27 cellular contexts compared by ENCODE assay signal in the genomic region with DNA sequence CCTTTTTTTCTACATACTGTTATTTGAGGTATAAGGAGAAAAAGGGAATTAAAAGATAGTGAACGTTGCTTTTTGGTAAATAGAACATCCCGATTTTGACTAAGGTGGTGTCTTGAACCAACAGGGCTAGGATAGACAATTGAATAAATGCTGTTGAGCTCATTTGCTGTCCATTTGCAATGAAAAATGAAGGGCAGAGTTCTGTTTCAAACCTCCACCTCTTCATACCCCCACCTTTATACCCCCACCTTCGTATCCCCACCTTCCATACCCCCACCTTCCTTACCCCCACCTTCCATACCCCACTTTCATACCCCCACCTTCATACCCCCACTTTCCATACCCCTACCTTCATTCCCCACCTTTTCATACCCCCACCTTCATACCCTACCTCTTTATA.
"Had no signal": no experiment of that assay in that cellular context is flagged by ENCODE, and none has a peak within 500 bp of the region (broad histone marks: within the 10 kb centered on the region; RNA-seq: fewer than 3 reads in every experiment).

No MANE protein-coding gene starts in this region.

- H3K4me2 ChIP-seq: smooth muscle cell had no signal

- H3K27ac ChIP-seq: neutrophil, ovary, parathyroid adenoma, psoas muscle, skin epidermis, suprapubic skin, testis, tibial artery, transverse colon, uterus had no signal

- ATAC-seq: naive thymus-derived CD8-positive, alpha-beta T cell; psoas muscle; right cardiac atrium; sciatic nerve; stimulated activated naive CD8-positive, alpha-beta T cell treated with anti-CD3 and anti-CD28 coated beads, Interleukin-15, Interleukin-2, amounts not matched to agents 100 U/mL and 50 U/mL, for 24 hours; upper lobe of right lung had no signal

- H3K27me3 ChIP-seq: neutrophil, ovary, spleen, suprapubic skin, testis, tibial artery, transverse colon, upper lobe of right lung, uterus had no signal

- H3K4me1 ChIP-seq: parathyroid adenoma, uterus had no signal

- H3K9me3 ChIP-seq: neutrophil, ovary, psoas muscle, spleen, suprapubic skin, testis, tibial artery, transverse colon, upper lobe of right lung, uterus had no signal

- DNase-seq: naive thymus-derived CD8-positive, alpha-beta T cell; nephron progenitor cell; nucleus accumbens; ovary; psoas muscle; right cardiac atrium; spleen; stimulated activated CD4-positive, alpha-beta T cell treated with anti-CD3 and anti-CD28 coated beads, Interleukin-12 subunit alpha, Interleukin-12 subunit beta, amount 100 ng/mL, for 4 hours; stimulated activated CD4-positive, alpha-beta T cell treated with anti-CD3 and anti-CD28 coated beads, Interleukin-1b, Interleukin-23, amount 100 ng/mL, for 48 hours; stimulated activated CD4-positive, alpha-beta T cell treated with anti-CD3 and anti-CD28 coated beads, Interleukin-4, amount 100 ng/mL, for 1 hour; stimulated activated CD4-positive, alpha-beta T cell treated with anti-CD3 and anti-CD28 coated beads, Interleukin-4, amount 100 ng/mL, for 4 hours; stimulated activated CD8-positive, alpha-beta memory T cell treated with anti-CD3 and anti-CD28 coated beads, Interleukin-4, amount 100 ng/mL, for 48 hours; stimulated activated naive CD4-positive, alpha-beta T cell; stimulated activated naive CD8-positive, alpha-beta T cell treated with anti-CD3 and anti-CD28 coated beads, Interleukin-15, amount 100 ng/mL, for 72 hours; stimulated activated naive CD8-positive, alpha-beta T cell treated with anti-CD3 and anti-CD28 coated beads, Interleukin-15, Interleukin-2, amounts not matched to agents 100 U/mL and 50 U/mL, for 24 hours; substantia nigra; testis; tibial artery; transverse colon; upper lobe of right lung; uterus had no signal

- H3K4me3 ChIP-seq: ovary, psoas muscle, skin epidermis, smooth muscle cell, spleen, suprapubic skin, testis, tibial artery, transverse colon, upper lobe of right lung, uterus had no signal

- H3K36me3 ChIP-seq: neutrophil, ovary, spleen, suprapubic skin, tibial artery, transverse colon, upper lobe of right lung, uterus had no signal

- H2AFZ ChIP-seq: parathyroid adenoma had no signal
